20 cellular contexts compared by ENCODE assay signal in genomic region chr4:188930822-188931221, GRCh38.
A peak's percentile ranks its signal among the peaks of the same experiment; 100 is the strongest.
DNase-seq lines count a peak whose midpoint lies in the region; ATAC-seq, FAIRE-seq and TF ChIP-seq lines count a peak whose summit lies in the region.
"Had no signal": no experiment of that assay in that cellular context is flagged by ENCODE, and none has a peak within 500 bp of the region (broad histone marks: within the 10 kb centered on the region; RNA-seq: fewer than 3 reads in every experiment).

No MANE protein-coding gene starts in this region.

- H4K20me1 ChIP-seq in HepG2 (ENCODE audit: insufficient read depth, low read length): no peaks in the 10 kb centered on the region
- H4K20me1 ChIP-seq in neural progenitor cell (ENCODE audit: low read depth): no peaks in the 10 kb centered on the region
- H4K20me1 ChIP-seq: BLaER1 treated with 17β-estradiol and CSF1 and Interleukin-3, amounts not matched to agents 10 nM and 100 nM had no signal

- H3K4me3 Mint-ChIP-seq in neural progenitor cell: peak overlapping the region; percentile 25
- H3K4me3 Mint-ChIP-seq in activated CD4-positive, alpha-beta memory T cell treated with anti-CD3 and anti-CD28 coated beads, Interleukin-2, amount 10 ng/mL, durations not matched to agents 7 days and 5 days: no peak overlapping the region
- H3K4me3 Mint-ChIP-seq: activated naive CD4-positive, alpha-beta T cell treated with anti-CD3 and anti-CD28 coated beads, Interleukin-2, amount 10 ng/mL, durations not matched to agents 7 days and 5 days; brain had no signal

- peaks cover 3% of the 10 kb centered on the region for H3K4me1 Mint-ChIP-seq in neural progenitor cell
- no peaks in the 10 kb centered on the region for H3K4me1 Mint-ChIP-seq in activated CD4-positive, alpha-beta memory T cell treated with anti-CD3 and anti-CD28 coated beads, Interleukin-2, amount 10 ng/mL, durations not matched to agents 7 days and 5 days
- H3K4me1 Mint-ChIP-seq: activated naive CD4-positive, alpha-beta T cell treated with anti-CD3 and anti-CD28 coated beads, Interleukin-2, amount 10 ng/mL, durations not matched to agents 7 days and 5 days had no signal

- H3K9me3 ChIP-seq in HepG2 (ENCODE audit: low read length): peaks cover 41% of the 10 kb centered on the region
- H3K9me3 ChIP-seq in right lobe of liver: no peaks in the 10 kb centered on the region
- peaks cover 32% of the 10 kb centered on the region for H3K9me3 ChIP-seq in neural progenitor cell (ENCODE audit: low read depth)
- H3K9me3 ChIP-seq in uterus: no peaks in the 10 kb centered on the region
- H3K9me3 ChIP-seq: thoracic aorta had no signal

- TF ChIP-seq RAD21 in HepG2 (CRISPR knock-in tag; IDR thresholded peaks at IDR 0.05): no peak

- no peak overlapping the region for H2AFZ ChIP-seq in HepG2 (ENCODE audit: low read length)
- no peak overlapping the region for H2AFZ ChIP-seq in neural progenitor cell (replicated peaks)

- H3K4me2 ChIP-seq in HepG2 (ENCODE audit: low read depth, low read length) (no peak overlapping the region), neural progenitor cell (no peak overlapping the region)
- H3K4me2 ChIP-seq: BLaER1 treated with 17β-estradiol and CSF1 and Interleukin-3, amounts not matched to agents 10 nM and 100 nM had no signal

- FAIRE-seq in HepG2 (lab: Jason Lieb, UNC): no peak

- H3K4me1 ChIP-seq in HepG2 (ENCODE audit: insufficient read depth, low read length): no peaks in the 10 kb centered on the region
- no peaks in the 10 kb centered on the region for H3K4me1 ChIP-seq in right lobe of liver
- no peaks in the 10 kb centered on the region for H3K4me1 ChIP-seq in neural progenitor cell
- H3K4me1 ChIP-seq in uterus: no peaks in the 10 kb centered on the region
- H3K4me1 ChIP-seq: left ventricle myocardium inferior had no signal

- no peaks in the 10 kb centered on the region for H3K27me3 ChIP-seq in HepG2 (ENCODE audit: control insufficient read depth in 1 of 2, insufficient read depth in 2 of 2, low read length in 2 of 2)
- H3K27me3 ChIP-seq in right lobe of liver: no peaks in the 10 kb centered on the region
- H3K27me3 ChIP-seq in neural progenitor cell: no peaks in the 10 kb centered on the region
- no peaks in the 10 kb centered on the region for H3K27me3 ChIP-seq in uterus
- H3K27me3 ChIP-seq: BLaER1 treated with 17β-estradiol and CSF1 and Interleukin-3, amounts not matched to agents 10 nM and 100 nM had no signal

- intact Hi-C loops in HepG2 (cut with micrococcal nuclease; ENCODE audit: unreplicated experiment) (no loop called here), right lobe of liver (cut with DNase I) (no loop called here), uterus (cut with DNase I; ENCODE audit: low total_unique reads) (no loop called here)

- WGBS in HepG2 (ENCODE audit: low lambda C conversion rate): 17% methylated on average over 1 of the region's 2 CpGs
- WGBS in right lobe of liver (ENCODE audit: insufficient coverage, low coverage, low lambda C conversion rate, missing lambda C conversion rate): 60% methylated on average over 2 of the region's 2 CpGs

- no peak overlapping the region for H3K9ac ChIP-seq in HepG2 (ENCODE audit: insufficient read depth, low read depth, low read length)
- no peak overlapping the region for H3K9ac ChIP-seq in neural progenitor cell
- H3K9ac ChIP-seq: BLaER1 treated with 17β-estradiol and CSF1 and Interleukin-3, amounts not matched to agents 10 nM and 100 nM had no signal

- peaks cover 2% of the 10 kb centered on the region for H3K36me3 Mint-ChIP-seq in neural progenitor cell
- H3K36me3 Mint-ChIP-seq in activated CD4-positive, alpha-beta memory T cell treated with anti-CD3 and anti-CD28 coated beads, Interleukin-2, amount 10 ng/mL, durations not matched to agents 7 days and 5 days (ENCODE audit: low read depth): no peaks in the 10 kb centered on the region
- H3K36me3 Mint-ChIP-seq: activated naive CD4-positive, alpha-beta T cell treated with anti-CD3 and anti-CD28 coated beads, Interleukin-2, amount 10 ng/mL, durations not matched to agents 7 days and 5 days; brain had no signal

- no peaks in the 10 kb centered on the region for H3K36me3 ChIP-seq in HepG2 (replicated peaks in 1 of 2; ENCODE audit: control insufficient read depth in 1 of 2, insufficient read depth in 2 of 2, low read length in 2 of 2)
- H3K36me3 ChIP-seq in right lobe of liver: no peaks in the 10 kb centered on the region
- H3K36me3 ChIP-seq in neural progenitor cell: peaks cover 5% of the 10 kb centered on the region
- no peaks in the 10 kb centered on the region for H3K36me3 ChIP-seq in uterus
- H3K36me3 ChIP-seq: BLaER1 treated with 17β-estradiol and CSF1 and Interleukin-3, amounts not matched to agents 10 nM and 100 nM; left ventricle myocardium inferior; thoracic aorta had no signal

- BruUV-seq in HepG2 (replicated peaks; lab: Mats Ljungman, UMichigan): no TSS peak

- in situ Hi-C loops in HepG2 (cut with HindIII; ENCODE audit: extremely low pct_ligation_motif_present, low pct_unique_long_range_greater_than_20kb): no loop called here

- CTCF ChIA-PET in HepG2 (lab: Yijun Ruan, JAX; ENCODE audit: low intra/inter-chr PET ratio, low total read pairs): no interaction called here
- CTCF ChIA-PET in activated CD4-positive, alpha-beta memory T cell treated with anti-CD3 and anti-CD28 coated beads, Interleukin-2, amount 10 ng/mL, durations not matched to agents 7 days and 5 days (lab: Charles Lee): no interaction called here

- H3F3A ChIP-seq in neural progenitor cell (ENCODE audit: low read depth): no peaks in the 10 kb centered on the region

- no peak overlapping the region for H3K27ac ChIP-seq in HepG2 (ENCODE audit: extremely low read length, insufficient read depth, low read length)
- no peak overlapping the region for H3K27ac ChIP-seq in right lobe of liver
- no peak overlapping the region for H3K27ac ChIP-seq in neural progenitor cell
- no peak overlapping the region for H3K27ac ChIP-seq in uterus
- H3K27ac ChIP-seq: 22Rv1; BLaER1 treated with 17β-estradiol and CSF1 and Interleukin-3, amounts not matched to agents 10 nM and 100 nM; left ventricle myocardium inferior; thoracic aorta had no signal

- no peak for TF ChIP-seq CTCF in HepG2 (CRISPR knock-in tag; IDR thresholded peaks at IDR 0.05)
- TF ChIP-seq CTCF in right lobe of liver (IDR thresholded peaks at IDR 0.05): no peak
- no peak for TF ChIP-seq CTCF in neural progenitor cell (IDR thresholded peaks at IDR 0.05)
- no peak for TF ChIP-seq CTCF in uterus (IDR thresholded peaks at IDR 0.05)

- no peak for TF ChIP-seq EP300 in HepG2 (IDR thresholded peaks at IDR 0.05; ENCODE audit: low read depth in 2 of 2, low read length in 2 of 2)
- TF ChIP-seq EP300 in HepG2 (CRISPR knock-in tag; IDR thresholded peaks at IDR 0.05; ENCODE audit: borderline replicate concordance): no peak

- ATAC-seq in HepG2 (no peak), right lobe of liver (no peak)
- ATAC-seq: sciatic nerve had no signal

- DNase-seq in DMS 273 (lab: John Stamatoyannopoulos, UW; ENCODE audit: unreplicated experiment): peak; percentile 2
- DNase-seq in DMS 273 treated with DMSO at 0.1 percent for 48 hours (lab: John Stamatoyannopoulos, UW): no peak
- no peak for DNase-seq in HepG2 (ENCODE audit: low spot score)
- DNase-seq in right lobe of liver: no peak
- DNase-seq in astrocyte of the hippocampus (ENCODE audit: low read depth, low spot score): peak; percentile 29
- peak; percentile 38 for DNase-seq in neural progenitor cell (ENCODE audit: low spot score)
- DNase-seq in activated CD4-positive, alpha-beta memory T cell treated with anti-CD3 and anti-CD28 coated beads, Interleukin-2, amount 10 ng/mL, durations not matched to agents 7 days and 5 days: no peak
- no peak for DNase-seq in uterus
- DNase-seq: activated CD8-positive, alpha-beta memory T cell treated with anti-CD3 and anti-CD28 coated beads for 24 hours; activated naive CD4-positive, alpha-beta T cell treated with anti-CD3 and anti-CD28 coated beads, Interleukin-2, amount 10 ng/mL, durations not matched to agents 7 days and 5 days; DMS153; GOT3; left ventricle myocardium inferior; NCI-H1092 treated with DMSO at 0.1 percent for 48 hours; NCI-H774 had no signal

- H3K4me3 ChIP-seq in HepG2 (replicated peaks in 1 of 3; ENCODE audit: insufficient read depth in 1 of 3, low read depth in 2 of 3, low read length in 3 of 3) (no peak overlapping the region), right lobe of liver (no peak overlapping the region), neural progenitor cell (no peak overlapping the region), uterus (no peak overlapping the region)
- H3K4me3 ChIP-seq: BLaER1 treated with 17β-estradiol and CSF1 and Interleukin-3, amounts not matched to agents 10 nM and 100 nM; left ventricle myocardium inferior; thoracic aorta had no signal

- H3K9me3 Mint-ChIP-seq in neural progenitor cell: peaks cover 33% of the 10 kb centered on the region
- H3K9me3 Mint-ChIP-seq in activated CD4-positive, alpha-beta memory T cell treated with anti-CD3 and anti-CD28 coated beads, Interleukin-2, amount 10 ng/mL, durations not matched to agents 7 days and 5 days: peaks cover 9% of the 10 kb centered on the region

- TF ChIP-seq POLR2A in HepG2 (IDR thresholded peaks at IDR 0.05; ENCODE audit: insufficient read depth in 1 of 2, low read depth in 2 of 2, low read length in 2 of 2) (no peak), right lobe of liver (IDR thresholded peaks at IDR 0.05) (no peak), uterus (IDR thresholded peaks at IDR 0.05) (no peak)

- POLR2A ChIA-PET in HepG2 (lab: Yijun Ruan, JAX): no interaction called here
- POLR2A ChIA-PET in activated CD4-positive, alpha-beta memory T cell treated with anti-CD3 and anti-CD28 coated beads, Interleukin-2, amount 10 ng/mL, durations not matched to agents 7 days and 5 days (lab: Charles Lee): no interaction called here

- H3K27ac Mint-ChIP-seq in neural progenitor cell: no peak overlapping the region
- no peak overlapping the region for H3K27ac Mint-ChIP-seq in activated CD4-positive, alpha-beta memory T cell treated with anti-CD3 and anti-CD28 coated beads, Interleukin-2, amount 10 ng/mL, durations not matched to agents 7 days and 5 days
- H3K27ac Mint-ChIP-seq: activated naive CD4-positive, alpha-beta T cell treated with anti-CD3 and anti-CD28 coated beads, Interleukin-2, amount 10 ng/mL, durations not matched to agents 7 days and 5 days; brain had no signal

- H3K79me2 ChIP-seq in HepG2 (ENCODE audit: insufficient read depth, low read length): no peaks in the 10 kb centered on the region
- H3K79me2 ChIP-seq in neural progenitor cell (ENCODE audit: low read depth): no peaks in the 10 kb centered on the region

- peaks cover 4% of the 10 kb centered on the region for H3K27me3 Mint-ChIP-seq in neural progenitor cell (ENCODE audit: insufficient read depth, low read depth)
- no peaks in the 10 kb centered on the region for H3K27me3 Mint-ChIP-seq in activated CD4-positive, alpha-beta memory T cell treated with anti-CD3 and anti-CD28 coated beads, Interleukin-2, amount 10 ng/mL, durations not matched to agents 7 days and 5 days
- H3K27me3 Mint-ChIP-seq: activated naive CD4-positive, alpha-beta T cell treated with anti-CD3 and anti-CD28 coated beads, Interleukin-2, amount 10 ng/mL, durations not matched to agents 7 days and 5 days had no signal

TF ChIP-seq in HepG2, 621 proteins besides CTCF, POLR2A, EP300 and RAD21:
- no peak for TF ChIP-seq HDAC6 (IDR thresholded peaks at IDR 0.05; ENCODE audit: low read depth, low read length)
- peak; percentile 86 for TF ChIP-seq ZFP36 (IDR thresholded peaks at IDR 0.05; ENCODE audit: borderline replicate concordance, low read depth, low read length, partially characterized antibody)
TF ChIP-seq in HepG2: peak in this region for 1.

Comparison
In these comparisons a context has a peak if more than half of its experiments do, and no peak if none do; other contexts are left out.
1. DNase-seq: peak in DMS 273 (single experiment), astrocyte of the hippocampus (single experiment) and neural progenitor cell (single experiment); none in DMS 273 treated with DMSO at 0.1 percent for 48 hours (single experiment), HepG2 (single experiment), right lobe of liver (0 of 3), activated CD4-positive, alpha-beta memory T cell treated with anti-CD3 and anti-CD28 coated beads, Interleukin-2, amount 10 ng/mL, durations not matched to agents 7 days and 5 days (single experiment) and uterus (0 of 2).